15 cellular contexts compared by ENCODE assay signal in the genomic region with DNA sequence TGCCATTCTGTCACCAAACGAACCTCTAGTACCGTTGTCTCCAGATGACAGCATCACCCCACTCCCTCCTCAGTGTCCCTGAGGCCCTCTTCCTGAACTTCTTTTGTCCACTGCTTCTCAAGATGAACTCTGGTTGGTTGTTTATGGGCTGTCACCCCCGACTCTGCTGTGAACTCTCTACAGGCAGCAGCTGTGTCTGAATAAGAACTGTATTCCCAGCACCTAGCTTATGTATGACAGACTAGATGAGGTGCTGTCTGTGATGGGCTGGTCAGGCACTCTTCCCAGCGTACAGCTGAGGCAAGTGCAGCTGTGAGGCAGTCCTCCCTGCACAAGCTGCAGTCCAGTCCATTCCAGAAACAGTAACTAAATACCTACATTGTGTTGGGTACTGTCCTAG.
DNase-seq lines count a peak whose midpoint lies in the region; ATAC-seq and TF ChIP-seq lines count a peak whose summit lies in the region.
"Had no signal": no experiment of that assay in that cellular context is flagged by ENCODE, and none has a peak within 500 bp of the region (broad histone marks: within the 10 kb centered on the region; RNA-seq: fewer than 3 reads in every experiment).

No MANE protein-coding gene starts in this region.

- no peaks in the 10 kb centered on the region for H3K79me2 ChIP-seq in MM.1S (ENCODE audit: low read length)

- in situ Hi-C loops in GM13976 (cut with MboI; ENCODE audit: low sequenced_read_pairs, unreplicated experiment), result loop anchor here (25.0 kb wide), 1 partner anchor 807 kb away; no protein-coding TSS in a partner anchor

- no peaks in the 10 kb centered on the region for H3F3A ChIP-seq in MM.1S (ENCODE audit: insufficient read depth, low read length)

- H2AFZ ChIP-seq in MM.1S (ENCODE audit: low read length), result no peak overlapping the region
- H2AFZ ChIP-seq: GM23248 had no signal

- TF ChIP-seq CTCF in GM13976 (IDR thresholded peaks at IDR 0.05; ENCODE audit: borderline replicate concordance, control extremely low read depth, extremely low read depth, insufficient read depth, missing control alignments), result no peak
- no peak for TF ChIP-seq CTCF in VCaP (conservative IDR thresholded peaks at IDR 0.05)
- TF ChIP-seq CTCF in osteocyte (IDR thresholded peaks at IDR 0.05), result no peak
- TF ChIP-seq CTCF in MM.1S (IDR thresholded peaks at IDR 0.05; ENCODE audit: low read length), result no peak

- H3K9me3 Mint-ChIP-seq in osteocyte (ENCODE audit: unreplicated experiment), result no peaks in the 10 kb centered on the region

- H3K4me3 Mint-ChIP-seq in osteocyte (ENCODE audit: unreplicated experiment), result no peak overlapping the region

- no peaks in the 10 kb centered on the region for H4K20me1 ChIP-seq in MM.1S (ENCODE audit: insufficient read depth, low read length)

- no peak overlapping the region for H3K4me2 ChIP-seq in MM.1S (ENCODE audit: low read depth, low read length)

- no peaks in the 10 kb centered on the region for H3K36me3 Mint-ChIP-seq in osteocyte (ENCODE audit: unreplicated experiment)

- H3K9ac ChIP-seq in MM.1S (ENCODE audit: low read length), result no peak overlapping the region
- H3K9ac ChIP-seq: GM23248 had no signal

- no peaks in the 10 kb centered on the region for H3K27me3 ChIP-seq in MM.1S (replicated peaks; ENCODE audit: insufficient read depth, low read length)
- H3K27me3 ChIP-seq: MG63, SJSA1 had no signal

- H3K4me1 Mint-ChIP-seq in osteocyte (ENCODE audit: unreplicated experiment), result peaks cover 30% of the 10 kb centered on the region

- H3K9me2 ChIP-seq in MM.1S (replicated peaks; ENCODE audit: insufficient read depth, low read length), result no peaks in the 10 kb centered on the region

- H3K4me1 ChIP-seq in MM.1S (ENCODE audit: low read length), result no peaks in the 10 kb centered on the region

- H3K27ac ChIP-seq in VCaP (peak overlapping the region; percentile 68), MM.1S (ENCODE audit: low read length) (no peak overlapping the region)
- H3K27ac ChIP-seq: GM23248, SJSA1 had no signal

- no peak overlapping the region for H3K27ac Mint-ChIP-seq in osteocyte (ENCODE audit: unreplicated experiment)

- no peaks in the 10 kb centered on the region for H3K9me3 ChIP-seq in MM.1S (replicated peaks; ENCODE audit: insufficient read depth, low read length)
- H3K9me3 ChIP-seq: MG63, SJSA1 had no signal

- H3K36me3 ChIP-seq in MM.1S (replicated peaks; ENCODE audit: insufficient read depth, low read length), result no peaks in the 10 kb centered on the region
- H3K36me3 ChIP-seq: MG63, SJSA1 had no signal

- no peak overlapping the region for H3K4me3 ChIP-seq in MM.1S (ENCODE audit: low read length)
- H3K4me3 ChIP-seq: GM23248, MG63, SJSA1 had no signal

- ATAC-seq in left lobe of liver, result no peak

- DNase-seq in GM13976 (ENCODE audit: low spot score) (peak; percentile 4), left lobe of liver (ENCODE audit: low spot score) (peak; percentile 18), osteocyte (ENCODE audit: extremely low spot score, unreplicated experiment) (peak; percentile 63), NCI-H1092 (lab: John Stamatoyannopoulos, UW) (no peak), NCI-H2081 (lab: John Stamatoyannopoulos, UW) (no peak), MM.1S (no peak)
- no peak for DNase-seq in stimulated activated naive CD4-positive, alpha-beta T cell (lab: John Stamatoyannopoulos, UW)
- DNase-seq: AML-193, DMS53, GM23248, MG63, NCI-H1105 treated with DMSO at 0.1 percent for 48 hours, NCI-H226 had no signal

- no peaks in the 10 kb centered on the region for H3K27me3 Mint-ChIP-seq in osteocyte (ENCODE audit: unreplicated experiment)

Comparison
In these comparisons a context has a peak if more than half of its experiments do, and no peak if none do; other contexts are left out.
1. DNase-seq: peak in GM13976 (single experiment), left lobe of liver (single experiment) and osteocyte (single experiment); none in NCI-H1092 (single experiment), NCI-H2081 (0 of 2), MM.1S (single experiment) and stimulated activated naive CD4-positive, alpha-beta T cell (0 of 6).